Comparison of ENCODE assay signal across 34 cellular contexts in the genomic region with DNA sequence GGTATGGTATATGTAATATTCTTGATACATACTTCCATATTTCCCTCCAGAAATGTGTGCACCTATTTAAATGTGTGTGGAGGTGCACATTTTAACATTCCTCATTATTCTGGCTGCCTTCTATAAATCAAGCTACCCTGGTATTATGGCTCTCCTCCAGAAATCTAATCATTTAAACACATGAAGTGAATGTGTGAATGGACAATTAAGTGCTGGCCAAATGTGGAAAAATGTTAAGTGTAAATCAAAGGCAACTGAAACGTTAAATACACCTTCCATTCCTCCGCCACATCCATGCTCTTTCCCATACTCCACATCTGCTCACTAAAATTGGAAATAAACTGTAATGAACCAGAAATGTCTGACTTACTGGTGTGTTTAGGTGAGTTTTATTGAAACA. TPM values are rescaled to one million over a fixed set of nuclear protein-coding genes. Genes with fewer than 3 reads are reported as not detected.
A peak's percentile ranks its signal among the peaks of the same experiment; 100 is the strongest.
DNase-seq lines count a peak whose midpoint lies in the region; ATAC-seq, FAIRE-seq and TF ChIP-seq lines count a peak whose summit lies in the region.
"Had no signal": no experiment of that assay in that cellular context is flagged by ENCODE, and none has a peak within 500 bp of the region (broad histone marks: within the 10 kb centered on the region; RNA-seq: fewer than 3 reads in every experiment).

No MANE protein-coding gene starts in this region.

- no peak overlapping the region for H3K9ac ChIP-seq in astrocyte (ENCODE audit: low read length)
- H3K9ac ChIP-seq: BLaER1; BLaER1 treated with 17β-estradiol and CSF1 and Interleukin-3, amounts not matched to agents 10 nM and 100 nM had no signal

- H3K27ac ChIP-seq in astrocyte (ENCODE audit: low read depth, low read length) = no peak overlapping the region
- H3K27ac ChIP-seq: 22Rv1; A549; BLaER1; BLaER1 treated with 17β-estradiol and CSF1 and Interleukin-3, amounts not matched to agents 10 nM and 100 nM; C4-2B had no signal

- ATAC-seq in stimulated activated memory B cell treated with anti-CD40 and anti-IgM and Interleukin-4, amounts not matched to agents 10 μg/mL and 1 μg/mL and 100 μg/mL, for 72 hours = no peak
- ATAC-seq: A549; CD8-positive, alpha-beta T cell had no signal

- H3K4me1 ChIP-seq in astrocyte (ENCODE audit: insufficient read depth, low read length) = no peaks in the 10 kb centered on the region
- H3K4me1 ChIP-seq: A549; BE2C; BLaER1; BLaER1 treated with 17β-estradiol and CSF1 and Interleukin-3, amounts not matched to agents 10 nM and 100 nM; Caco-2 had no signal

- H3K79me2 ChIP-seq in astrocyte (ENCODE audit: insufficient read depth, low read length) = no peaks in the 10 kb centered on the region

- H3K9me3 Mint-ChIP-seq in astrocyte (ENCODE audit: unreplicated experiment) = no peaks in the 10 kb centered on the region
- no peaks in the 10 kb centered on the region for H3K9me3 Mint-ChIP-seq in stimulated activated memory B cell treated with anti-CD40 and anti-IgM and Interleukin-4, amounts not matched to agents 10 μg/mL and 1 μg/mL and 100 μg/mL, for 72 hours
- H3K9me3 Mint-ChIP-seq: CD8-positive, alpha-beta T cell had no signal

- FAIRE-seq in astrocyte (lab: Jason Lieb, UNC) = no peak
- FAIRE-seq: A549, D721Med had no signal

- H2AFZ ChIP-seq in astrocyte (ENCODE audit: low read depth, low read length) = no peak overlapping the region

- no peaks in the 10 kb centered on the region for H4K20me1 ChIP-seq in astrocyte (ENCODE audit: insufficient read depth, low read length)
- H4K20me1 ChIP-seq: BLaER1; BLaER1 treated with 17β-estradiol and CSF1 and Interleukin-3, amounts not matched to agents 10 nM and 100 nM had no signal

- H3K27me3 ChIP-seq in astrocyte (ENCODE audit: insufficient read depth, low read length) = no peaks in the 10 kb centered on the region
- H3K27me3 ChIP-seq: BE2C; BLaER1; BLaER1 treated with 17β-estradiol and CSF1 and Interleukin-3, amounts not matched to agents 10 nM and 100 nM had no signal

- TF ChIP-seq RAD21 in Ishikawa (IDR thresholded peaks at IDR 0.05; ENCODE audit: low read depth) = no peak

- H3K36me3 Mint-ChIP-seq in astrocyte (ENCODE audit: low read depth, unreplicated experiment) = no peaks in the 10 kb centered on the region
- H3K36me3 Mint-ChIP-seq in stimulated activated memory B cell treated with anti-CD40 and anti-IgM and Interleukin-4, amounts not matched to agents 10 μg/mL and 1 μg/mL and 100 μg/mL, for 72 hours = no peaks in the 10 kb centered on the region
- H3K36me3 Mint-ChIP-seq: CD14-positive monocyte; CD4-positive, alpha-beta memory T cell; CD4-positive, CD25-positive, alpha-beta regulatory T cell; CD8-positive, alpha-beta T cell had no signal

- H3K27me3 Mint-ChIP-seq in astrocyte (ENCODE audit: low read depth, unreplicated experiment) = no peaks in the 10 kb centered on the region
- H3K27me3 Mint-ChIP-seq in stimulated activated memory B cell treated with anti-CD40 and anti-IgM and Interleukin-4, amounts not matched to agents 10 μg/mL and 1 μg/mL and 100 μg/mL, for 72 hours = no peaks in the 10 kb centered on the region
- H3K27me3 Mint-ChIP-seq: B cell; CD4-positive, alpha-beta T cell had no signal

- no peak overlapping the region for H3K4me2 ChIP-seq in astrocyte (ENCODE audit: low read length)
- H3K4me2 ChIP-seq: A549; BLaER1; BLaER1 treated with 17β-estradiol and CSF1 and Interleukin-3, amounts not matched to agents 10 nM and 100 nM had no signal

- peak; percentile 77; the same call in 1 of the 2 replicates for TF ChIP-seq EP300 in Ishikawa (IDR thresholded peaks at IDR 0.05; ENCODE audit: borderline replicate concordance)

- peak overlapping the region; percentile 54 for H3K4me3 Mint-ChIP-seq in astrocyte (ENCODE audit: unreplicated experiment)
- no peak overlapping the region for H3K4me3 Mint-ChIP-seq in stimulated activated memory B cell treated with anti-CD40 and anti-IgM and Interleukin-4, amounts not matched to agents 10 μg/mL and 1 μg/mL and 100 μg/mL, for 72 hours
- H3K4me3 Mint-ChIP-seq: B cell; CD14-positive monocyte; CD4-positive, alpha-beta memory T cell; CD4-positive, alpha-beta T cell; CD4-positive, CD25-positive, alpha-beta regulatory T cell; CD8-positive, alpha-beta memory T cell; CD8-positive, alpha-beta T cell had no signal

- H3K9me3 ChIP-seq in astrocyte (ENCODE audit: insufficient read depth, low read depth, low read length) = no peaks in the 10 kb centered on the region
- H3K9me3 ChIP-seq: A549, BE2C, Caco-2 had no signal

- H3K27ac Mint-ChIP-seq in astrocyte (ENCODE audit: unreplicated experiment) = no peak overlapping the region
- H3K27ac Mint-ChIP-seq in stimulated activated memory B cell treated with anti-CD40 and anti-IgM and Interleukin-4, amounts not matched to agents 10 μg/mL and 1 μg/mL and 100 μg/mL, for 72 hours = no peak overlapping the region
- H3K27ac Mint-ChIP-seq: B cell; CD14-positive monocyte; CD4-positive, alpha-beta memory T cell; CD4-positive, alpha-beta T cell; CD4-positive, CD25-positive, alpha-beta regulatory T cell; CD8-positive, alpha-beta T cell had no signal

- no peaks in the 10 kb centered on the region for H3K36me3 ChIP-seq in astrocyte (ENCODE audit: insufficient read depth, low read length)
- H3K36me3 ChIP-seq: BE2C; BLaER1; BLaER1 treated with 17β-estradiol and CSF1 and Interleukin-3, amounts not matched to agents 10 nM and 100 nM had no signal

- no peak for TF ChIP-seq CTCF in astrocyte (IDR thresholded peaks at IDR 0.05; ENCODE audit: insufficient read depth, low read depth, low read length)

- DNase-seq in astrocyte (ENCODE audit: low read depth) (no peak), DMS153 (lab: John Stamatoyannopoulos, UW) (no peak)
- DNase-seq: 8988T; ACHN; AML-193; BE2C; C1 segment of cervical spinal cord; Caco-2; Calu3; CD4-positive, alpha-beta memory T cell; CD4-positive, alpha-beta T cell; CD4-positive, CD25-positive, alpha-beta regulatory T cell; CD8-positive, alpha-beta memory T cell; CD8-positive, alpha-beta T cell; COR-L47; DMS 273 treated with DMSO at 0.1 percent for 48 hours; DMS53; DMS79; DMS79 treated with DMSO at 0.1 percent for 48 hours; DND-41; EL had no signal

- no peak overlapping the region for H3K4me3 ChIP-seq in astrocyte (ENCODE audit: insufficient read depth, low read depth, low read length)
- H3K4me3 ChIP-seq: A549; BLaER1; BLaER1 treated with 17β-estradiol and CSF1 and Interleukin-3, amounts not matched to agents 10 nM and 100 nM had no signal

- no peaks in the 10 kb centered on the region for H3K4me1 Mint-ChIP-seq in astrocyte (ENCODE audit: low read depth, unreplicated experiment)
- no peaks in the 10 kb centered on the region for H3K4me1 Mint-ChIP-seq in stimulated activated memory B cell treated with anti-CD40 and anti-IgM and Interleukin-4, amounts not matched to agents 10 μg/mL and 1 μg/mL and 100 μg/mL, for 72 hours
- H3K4me1 Mint-ChIP-seq: B cell; CD14-positive monocyte; CD4-positive, alpha-beta memory T cell; CD4-positive, CD25-positive, alpha-beta regulatory T cell; CD8-positive, alpha-beta memory T cell had no signal

TF ChIP-seq in Ishikawa, 13 proteins besides CTCF, POLR2A, EP300 and RAD21:
- TF ChIP-seq TCF12 (IDR thresholded peaks at IDR 0.05; ENCODE audit: low read depth) (peak; percentile 61; the same call in 1 of the 2 replicates), TEAD4 (IDR thresholded peaks at IDR 0.05) (peak; percentile 49; the same call in 1 of the 2 replicates), MAX (IDR thresholded peaks at IDR 0.05) (no peak), FOXM1 (IDR thresholded peaks at IDR 0.05; ENCODE audit: borderline replicate concordance, low read depth) (peak; percentile 57; the same call in 1 of the 2 replicates), REST (IDR thresholded peaks at IDR 0.05; ENCODE audit: low read depth) (no peak), NFIC (IDR thresholded peaks at IDR 0.05) (peak; percentile 63), EGR1 (IDR thresholded peaks at IDR 0.05) (no peak), YY1 (IDR thresholded peaks at IDR 0.05; ENCODE audit: low read depth) (no peak), TAF1 (IDR thresholded peaks at IDR 0.05; ENCODE audit: low read depth) (no peak), ZBTB7A (IDR thresholded peaks at IDR 0.05; ENCODE audit: low read depth) (no peak)

RNA-seq across cellular contexts. Expression of gene ESR1, which starts 24.9 kb away (rescaled TPM):
- total RNA-seq in astrocyte = 0.05 TPM in 2 replicates
- total RNA-seq: A172, A673, Caco-2, Daoy had no signal
